In the genomic region with DNA sequence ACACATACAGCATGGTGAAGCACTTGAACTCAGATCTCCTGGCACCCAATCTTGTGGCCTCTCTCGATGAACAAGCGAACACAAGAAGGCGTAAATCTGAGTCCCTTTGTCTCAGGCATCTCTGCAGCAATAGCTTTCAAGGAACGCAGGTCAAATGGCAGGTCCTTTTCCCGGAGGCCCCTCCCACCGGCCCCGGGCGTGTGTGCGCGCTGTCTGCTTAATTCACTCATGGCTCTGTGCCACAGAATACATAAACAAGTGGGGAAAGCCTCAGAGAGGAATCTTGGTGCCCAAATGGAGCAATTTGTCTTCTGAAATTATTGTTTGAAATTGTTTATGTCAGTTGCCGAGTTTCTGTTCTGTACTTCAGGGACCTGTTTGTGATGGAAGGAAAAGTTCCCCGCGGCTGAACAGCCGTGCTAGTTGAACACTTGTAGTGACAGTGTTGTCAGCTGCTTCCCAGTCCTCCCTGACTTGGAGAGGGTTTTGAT, we compare ENCODE assay signal across 1 cellular context.
TF ChIP-seq lines count a peak whose summit lies in the region.

No MANE protein-coding gene starts in this region.

TF ChIP-seq in SK-N-SH treated with all-trans-retinoic acid at 6 μM for 48 hours, 23 proteins besides CTCF, POLR2A, EP300 and RAD21 (continued from another document):
- TF ChIP-seq, protein P1, sequence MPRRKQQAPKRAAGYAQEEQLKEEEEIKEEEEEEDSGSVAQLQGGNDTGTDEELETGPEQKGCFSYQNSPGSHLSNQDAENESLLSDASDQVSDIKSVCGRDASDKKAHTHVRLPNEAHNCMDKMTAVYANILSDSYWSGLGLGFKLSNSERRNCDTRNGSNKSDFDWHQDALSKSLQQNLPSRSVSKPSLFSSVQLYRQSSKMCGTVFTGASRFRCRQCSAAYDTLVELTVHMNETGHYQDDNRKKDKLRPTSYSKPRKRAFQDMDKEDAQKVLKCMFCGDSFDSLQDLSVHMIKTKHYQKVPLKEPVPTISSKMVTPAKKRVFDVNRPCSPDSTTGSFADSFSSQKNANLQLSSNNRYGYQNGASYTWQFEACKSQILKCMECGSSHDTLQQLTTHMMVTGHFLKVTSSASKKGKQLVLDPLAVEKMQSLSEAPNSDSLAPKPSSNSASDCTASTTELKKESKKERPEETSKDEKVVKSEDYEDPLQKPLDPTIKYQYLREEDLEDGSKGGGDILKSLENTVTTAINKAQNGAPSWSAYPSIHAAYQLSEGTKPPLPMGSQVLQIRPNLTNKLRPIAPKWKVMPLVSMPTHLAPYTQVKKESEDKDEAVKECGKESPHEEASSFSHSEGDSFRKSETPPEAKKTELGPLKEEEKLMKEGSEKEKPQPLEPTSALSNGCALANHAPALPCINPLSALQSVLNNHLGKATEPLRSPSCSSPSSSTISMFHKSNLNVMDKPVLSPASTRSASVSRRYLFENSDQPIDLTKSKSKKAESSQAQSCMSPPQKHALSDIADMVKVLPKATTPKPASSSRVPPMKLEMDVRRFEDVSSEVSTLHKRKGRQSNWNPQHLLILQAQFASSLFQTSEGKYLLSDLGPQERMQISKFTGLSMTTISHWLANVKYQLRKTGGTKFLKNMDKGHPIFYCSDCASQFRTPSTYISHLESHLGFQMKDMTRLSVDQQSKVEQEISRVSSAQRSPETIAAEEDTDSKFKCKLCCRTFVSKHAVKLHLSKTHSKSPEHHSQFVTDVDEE (CRISPR knock-in tag; IDR thresholded peaks at IDR 0.05): no peak
- TF ChIP-seq ESRRG (CRISPR knock-in tag; IDR thresholded peaks at IDR 0.05) (no peak), GLIS3 (CRISPR knock-in tag; IDR thresholded peaks at IDR 0.05) (no peak), ZFP30 (CRISPR knock-in tag; IDR thresholded peaks at IDR 0.05) (no peak), ISL1 (CRISPR knock-in tag; IDR thresholded peaks at IDR 0.05) (no peak), TCF4 (CRISPR knock-in tag; IDR thresholded peaks at IDR 0.05; ENCODE audit: borderline replicate concordance) (no peak), SNAI2 (CRISPR knock-in tag; IDR thresholded peaks at IDR 0.05) (no peak), ZC3H10 (CRISPR knock-in tag; IDR thresholded peaks at IDR 0.05) (no peak), TOX (CRISPR knock-in tag; IDR thresholded peaks at IDR 0.05; ENCODE audit: borderline replicate concordance) (no peak), ARNTL (CRISPR knock-in tag; IDR thresholded peaks at IDR 0.05; ENCODE audit: borderline replicate concordance, low read depth) (no peak)
- TF ChIP-seq, protein P2, sequence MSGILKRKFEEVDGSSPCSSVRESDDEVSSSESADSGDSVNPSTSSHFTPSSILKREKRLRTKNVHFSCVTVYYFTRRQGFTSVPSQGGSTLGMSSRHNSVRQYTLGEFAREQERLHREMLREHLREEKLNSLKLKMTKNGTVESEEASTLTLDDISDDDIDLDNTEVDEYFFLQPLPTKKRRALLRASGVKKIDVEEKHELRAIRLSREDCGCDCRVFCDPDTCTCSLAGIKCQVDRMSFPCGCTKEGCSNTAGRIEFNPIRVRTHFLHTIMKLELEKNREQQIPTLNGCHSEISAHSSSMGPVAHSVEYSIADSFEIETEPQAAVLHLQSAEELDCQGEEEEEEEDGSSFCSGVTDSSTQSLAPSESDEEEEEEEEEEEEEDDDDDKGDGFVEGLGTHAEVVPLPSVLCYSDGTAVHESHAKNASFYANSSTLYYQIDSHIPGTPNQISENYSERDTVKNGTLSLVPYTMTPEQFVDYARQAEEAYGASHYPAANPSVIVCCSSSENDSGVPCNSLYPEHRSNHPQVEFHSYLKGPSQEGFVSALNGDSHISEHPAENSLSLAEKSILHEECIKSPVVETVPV (CRISPR knock-in tag; IDR thresholded peaks at IDR 0.05): no peak
- TF ChIP-seq, protein P3, sequence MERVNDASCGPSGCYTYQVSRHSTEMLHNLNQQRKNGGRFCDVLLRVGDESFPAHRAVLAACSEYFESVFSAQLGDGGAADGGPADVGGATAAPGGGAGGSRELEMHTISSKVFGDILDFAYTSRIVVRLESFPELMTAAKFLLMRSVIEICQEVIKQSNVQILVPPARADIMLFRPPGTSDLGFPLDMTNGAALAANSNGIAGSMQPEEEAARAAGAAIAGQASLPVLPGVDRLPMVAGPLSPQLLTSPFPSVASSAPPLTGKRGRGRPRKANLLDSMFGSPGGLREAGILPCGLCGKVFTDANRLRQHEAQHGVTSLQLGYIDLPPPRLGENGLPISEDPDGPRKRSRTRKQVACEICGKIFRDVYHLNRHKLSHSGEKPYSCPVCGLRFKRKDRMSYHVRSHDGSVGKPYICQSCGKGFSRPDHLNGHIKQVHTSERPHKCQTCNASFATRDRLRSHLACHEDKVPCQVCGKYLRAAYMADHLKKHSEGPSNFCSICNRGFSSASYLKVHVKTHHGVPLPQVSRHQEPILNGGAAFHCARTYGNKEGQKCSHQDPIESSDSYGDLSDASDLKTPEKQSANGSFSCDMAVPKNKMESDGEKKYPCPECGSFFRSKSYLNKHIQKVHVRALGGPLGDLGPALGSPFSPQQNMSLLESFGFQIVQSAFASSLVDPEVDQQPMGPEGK (CRISPR knock-in tag; IDR thresholded peaks at IDR 0.05; ENCODE audit: borderline replicate concordance): no peak
